ENCODE assay signal across 15 cellular contexts in genomic region chr11:1746516-1746931, GRCh38. TPM values are rescaled to one million over a fixed set of nuclear protein-coding genes. Genes with fewer than 3 reads are reported as not detected.
DNase-seq lines count a peak whose midpoint lies in the region; ATAC-seq and TF ChIP-seq lines count a peak whose summit lies in the region.
"Had no signal": no experiment of that assay in that cellular context is flagged by ENCODE, and none has a peak within 500 bp of the region (broad histone marks: within the 10 kb centered on the region; RNA-seq: fewer than 3 reads in every experiment).

No MANE protein-coding gene starts in this region.

- no peaks in the 10 kb centered on the region for H3K36me3 ChIP-seq in right lobe of liver

- H3K27me3 Mint-ChIP-seq in MCF 10A (ENCODE audit: insufficient read depth, unreplicated experiment) (no peaks in the 10 kb centered on the region), type B pancreatic cell (peaks cover 35% of the 10 kb centered on the region)
- peaks cover 12% of the 10 kb centered on the region for H3K27me3 Mint-ChIP-seq in activated T-helper 1 cell treated with anti-CD3 and anti-CD28 coated beads, Interleukin-12 subunit alpha, Interleukin-12 subunit beta, Interleukin-2, Interleukin-4 antibody, amounts not matched to agents 30 ng/mL and 10 ng/mL and 1 ng/mL, durations not matched to agents 14 hours and 24 hours and 36 hours (ENCODE audit: insufficient read depth)

- no peak for TF ChIP-seq POLR2A in right lobe of liver (IDR thresholded peaks at IDR 0.05)

- H3K9me3 ChIP-seq in right lobe of liver: no peaks in the 10 kb centered on the region
- H3K9me3 ChIP-seq: body of pancreas had no signal

- H3K27me3 ChIP-seq in right lobe of liver: no peaks in the 10 kb centered on the region
- H3K27me3 ChIP-seq: body of pancreas had no signal

- 80% methylated on average over 4 of the region's 22 CpGs for WGBS in right lobe of liver (ENCODE audit: insufficient coverage, low coverage, low lambda C conversion rate, missing lambda C conversion rate)

- POLR2A ChIA-PET in MCF 10A (lab: Yijun Ruan, JAX): interaction anchor here (0.6 to 7.8 kb wide), 4 partner anchors 10 to 109 kb away, joined by 3 to 107 read pairs (median 3); partner anchors contain the start of gene SYT8

- intact Hi-C loops in MCF 10A (cut with micrococcal nuclease) (loop anchor here (5.0 kb wide), 1 partner anchor 81 kb away; no protein-coding TSS in a partner anchor), right lobe of liver (cut with DNase I) (loop anchor here in 1 of 2 donors (10.0 kb wide), 1 partner anchor 92 kb away; no protein-coding TSS in a partner anchor)
- intact Hi-C loops in activated T-helper 1 cell treated with anti-CD3 and anti-CD28 coated beads, Interleukin-12 subunit alpha, Interleukin-12 subunit beta, Interleukin-2, Interleukin-4 antibody, amounts not matched to agents 30 ng/mL and 10 ng/mL and 1 ng/mL, durations not matched to agents 14 hours and 24 hours and 36 hours (cut with micrococcal nuclease): no loop called here

- H3K27ac Mint-ChIP-seq in MCF 10A (ENCODE audit: low read depth, unreplicated experiment): no peak overlapping the region
- peak overlapping the region; percentile 33 for H3K27ac Mint-ChIP-seq in type B pancreatic cell
- no peak overlapping the region for H3K27ac Mint-ChIP-seq in activated T-helper 1 cell treated with anti-CD3 and anti-CD28 coated beads, Interleukin-12 subunit alpha, Interleukin-12 subunit beta, Interleukin-2, Interleukin-4 antibody, amounts not matched to agents 30 ng/mL and 10 ng/mL and 1 ng/mL, durations not matched to agents 14 hours and 24 hours and 36 hours
- H3K27ac Mint-ChIP-seq: mesothelial cell of epicardium had no signal

- no peaks in the 10 kb centered on the region for H3K9me3 Mint-ChIP-seq in MCF 10A (ENCODE audit: unreplicated experiment)
- no peaks in the 10 kb centered on the region for H3K9me3 Mint-ChIP-seq in type B pancreatic cell
- H3K9me3 Mint-ChIP-seq in activated T-helper 1 cell treated with anti-CD3 and anti-CD28 coated beads, Interleukin-12 subunit alpha, Interleukin-12 subunit beta, Interleukin-2, Interleukin-4 antibody, amounts not matched to agents 30 ng/mL and 10 ng/mL and 1 ng/mL, durations not matched to agents 14 hours and 24 hours and 36 hours: no peaks in the 10 kb centered on the region
- H3K9me3 Mint-ChIP-seq: mesothelial cell of epicardium had no signal

- peak; percentile 25 for DNase-seq in NCI-H2029 (lab: John Stamatoyannopoulos, UW)
- no peak for DNase-seq in NCI-H2029 treated with DMSO at 0.1 percent for 48 hours (lab: John Stamatoyannopoulos, UW)
- peak; percentile 53 for DNase-seq in MCF 10A (ENCODE audit: unreplicated experiment)
- DNase-seq in right lobe of liver: peak in 2 of 3 donors; percentile 57 to 61
- DNase-seq in type B pancreatic cell (ENCODE audit: extremely low spot score, unreplicated experiment): no peak
- DNase-seq in activated T-helper 1 cell treated with anti-CD3 and anti-CD28 coated beads, Interleukin-12 subunit alpha, Interleukin-12 subunit beta, Interleukin-2, Interleukin-4 antibody, amounts not matched to agents 30 ng/mL and 10 ng/mL and 1 ng/mL, durations not matched to agents 14 hours and 24 hours and 36 hours (ENCODE audit: low spot score): no peak
- DNase-seq: 8988T, MM.1S had no signal

- peak overlapping the region in 1 of 3 donors; percentile 45 for H3K4me3 ChIP-seq in right lobe of liver
- H3K4me3 ChIP-seq: body of pancreas had no signal

- TF ChIP-seq CTCF in MCF 10A (IDR thresholded peaks at IDR 0.05; ENCODE audit: unreplicated experiment): no peak
- TF ChIP-seq CTCF in right lobe of liver (IDR thresholded peaks at IDR 0.05): no peak
- TF ChIP-seq CTCF in type B pancreatic cell (conservative IDR thresholded peaks at IDR 0.05): no peak

- peaks cover 20% of the 10 kb centered on the region for H3K4me1 Mint-ChIP-seq in MCF 10A (ENCODE audit: insufficient read depth, unreplicated experiment)
- H3K4me1 Mint-ChIP-seq in type B pancreatic cell (ENCODE audit: unreplicated experiment): peaks cover 12% of the 10 kb centered on the region
- H3K4me1 Mint-ChIP-seq in activated T-helper 1 cell treated with anti-CD3 and anti-CD28 coated beads, Interleukin-12 subunit alpha, Interleukin-12 subunit beta, Interleukin-2, Interleukin-4 antibody, amounts not matched to agents 30 ng/mL and 10 ng/mL and 1 ng/mL, durations not matched to agents 14 hours and 24 hours and 36 hours (ENCODE audit: low read depth): peaks cover 10% of the 10 kb centered on the region

- no TSS peak for BruUV-seq in MCF 10A (replicated peaks; lab: Mats Ljungman, UMichigan)

- no peak overlapping the region for H3K27ac ChIP-seq in right lobe of liver
- H3K27ac ChIP-seq: body of pancreas, epithelial cell of prostate, HL-60 had no signal

- CTCF ChIA-PET in MCF 10A (lab: Yijun Ruan, JAX): interaction anchor here (4.7 kb wide), 1 partner anchor 86 kb away, joined by 26 read pairs; no protein-coding TSS in a partner anchor

- H3K4me3 Mint-ChIP-seq in MCF 10A (ENCODE audit: unreplicated experiment): no peak overlapping the region
- peak overlapping the region; percentile 35 for H3K4me3 Mint-ChIP-seq in type B pancreatic cell
- no peak overlapping the region for H3K4me3 Mint-ChIP-seq in activated T-helper 1 cell treated with anti-CD3 and anti-CD28 coated beads, Interleukin-12 subunit alpha, Interleukin-12 subunit beta, Interleukin-2, Interleukin-4 antibody, amounts not matched to agents 30 ng/mL and 10 ng/mL and 1 ng/mL, durations not matched to agents 14 hours and 24 hours and 36 hours
- H3K4me3 Mint-ChIP-seq: mesothelial cell of epicardium had no signal

- peaks cover 0 to 8% (median 0%) of the 10 kb centered on the region in 4 donors for H3K4me1 ChIP-seq in right lobe of liver

- H3K36me3 Mint-ChIP-seq in MCF 10A (ENCODE audit: insufficient read depth, unreplicated experiment) (peaks cover 26% of the 10 kb centered on the region), type B pancreatic cell (no peaks in the 10 kb centered on the region)
- H3K36me3 Mint-ChIP-seq in activated T-helper 1 cell treated with anti-CD3 and anti-CD28 coated beads, Interleukin-12 subunit alpha, Interleukin-12 subunit beta, Interleukin-2, Interleukin-4 antibody, amounts not matched to agents 30 ng/mL and 10 ng/mL and 1 ng/mL, durations not matched to agents 14 hours and 24 hours and 36 hours (ENCODE audit: low read depth): peaks cover 5% of the 10 kb centered on the region
- H3K36me3 Mint-ChIP-seq: mesothelial cell of epicardium had no signal

- ATAC-seq in right lobe of liver (peak in 1 of 4 donors; percentile 20), HG02678 (IDR thresholded peaks at IDR 0.05; ENCODE audit: unreplicated experiment) (no peak), HG02759 (IDR thresholded peaks at IDR 0.05; ENCODE audit: unreplicated experiment) (no peak)
- ATAC-seq: body of pancreas had no signal

RNA-seq across cellular contexts. Expression of gene IFITM10, which starts 3.9 kb away (rescaled TPM):
- 1.9 and 2.0 TPM in 2 replicates for total RNA-seq in MCF 10A (2022)
- total RNA-seq in right lobe of liver: 10 to 100 TPM in 1 of 6 experiments, 1 to 10 TPM in 5; 1.3 to 11.4 (median 6.7) TPM
- total RNA-seq in type B pancreatic cell (ENCODE audit: low replicate concordance): 3.4 and 7.4 TPM in 2 replicates
- 0.32 and 0.52 TPM in 2 replicates for total RNA-seq in activated T-helper 1 cell treated with anti-CD3 and anti-CD28 coated beads, Interleukin-12 subunit alpha, Interleukin-12 subunit beta, Interleukin-2, Interleukin-4 antibody, amounts not matched to agents 30 ng/mL and 10 ng/mL and 1 ng/mL, durations not matched to agents 14 hours and 24 hours and 36 hours

RNA-seq across cellular contexts. Expression of gene CTSD, which starts 17.2 kb away (rescaled TPM):
- total RNA-seq in MCF 10A (2022): 366 and 367 TPM in 2 replicates
- 1,000 to 10,000 TPM in 3 of 6 experiments, 100 to 1,000 TPM in 3; 515 to 1,549 (median 1,009) TPM for total RNA-seq in right lobe of liver
- total RNA-seq in type B pancreatic cell (ENCODE audit: low replicate concordance): 318 and 557 TPM in 2 replicates
- 84.2 and 92.1 TPM in 2 replicates for total RNA-seq in activated T-helper 1 cell treated with anti-CD3 and anti-CD28 coated beads, Interleukin-12 subunit alpha, Interleukin-12 subunit beta, Interleukin-2, Interleukin-4 antibody, amounts not matched to agents 30 ng/mL and 10 ng/mL and 1 ng/mL, durations not matched to agents 14 hours and 24 hours and 36 hours

RNA-seq across cellular contexts. Expression of gene KRTAP5-6, which starts 49.5 kb away (rescaled TPM):
- total RNA-seq in MCF 10A (2022) (not detected in 2 replicates), right lobe of liver (1 to 10 TPM in 3 of 6 experiments, under 1 TPM in 2, not detected in 1; 0.79 to 1.5 (median 1.2) TPM), type B pancreatic cell (ENCODE audit: low replicate concordance) (not detected in 2 replicates)
- not detected in 2 replicates for total RNA-seq in activated T-helper 1 cell treated with anti-CD3 and anti-CD28 coated beads, Interleukin-12 subunit alpha, Interleukin-12 subunit beta, Interleukin-2, Interleukin-4 antibody, amounts not matched to agents 30 ng/mL and 10 ng/mL and 1 ng/mL, durations not matched to agents 14 hours and 24 hours and 36 hours
- total RNA-seq: body of pancreas, mesothelial cell of epicardium, pulmonary artery endothelial cell had no signal

Comparison
In these comparisons a context has a peak if more than half of its experiments do, and no peak if none do; other contexts are left out.
1. DNase-seq: peak in NCI-H2029 (single experiment), MCF 10A (single experiment) and right lobe of liver (2 of 3); none in NCI-H2029 treated with DMSO at 0.1 percent for 48 hours (single experiment), type B pancreatic cell (single experiment) and activated T-helper 1 cell treated with anti-CD3 and anti-CD28 coated beads, Interleukin-12 subunit alpha, Interleukin-12 subunit beta, Interleukin-2, Interleukin-4 antibody, amounts not matched to agents 30 ng/mL and 10 ng/mL and 1 ng/mL, durations not matched to agents 14 hours and 24 hours and 36 hours (single experiment).